Comparison of ENCODE assay signal across 16 cellular contexts in the genomic region with DNA sequence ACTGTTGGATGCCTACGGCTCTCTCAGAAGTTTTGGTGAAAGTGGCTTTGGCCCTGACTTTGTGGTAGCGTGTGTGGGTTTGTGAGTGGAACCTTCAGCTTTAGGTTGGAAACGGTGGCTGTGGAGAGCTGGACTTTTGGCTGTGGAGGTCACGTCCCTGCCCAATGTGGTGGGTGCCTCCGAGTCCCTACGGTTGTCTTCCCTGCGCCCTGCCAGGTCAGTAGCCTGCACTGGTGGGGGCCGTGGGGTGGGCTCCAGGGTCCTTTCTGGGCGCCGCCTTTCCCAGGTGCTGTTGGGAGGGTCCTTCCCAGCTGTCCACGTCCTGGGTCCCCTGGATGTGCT. TPM values are rescaled to one million over a fixed set of nuclear protein-coding genes. Genes with fewer than 3 reads are reported as not detected.
DNase-seq lines count a peak whose midpoint lies in the region; ATAC-seq and TF ChIP-seq lines count a peak whose summit lies in the region.
"Had no signal": no experiment of that assay in that cellular context is flagged by ENCODE, and none has a peak within 500 bp of the region (broad histone marks: within the 10 kb centered on the region; RNA-seq: fewer than 3 reads in every experiment).

No MANE protein-coding gene starts in this region.

- ATAC-seq in GM23338 (no peak), GM19395 (IDR thresholded peaks at IDR 0.05; ENCODE audit: unreplicated experiment) (no peak)
- ATAC-seq: left ventricle myocardium superior had no signal

- H3K27me3 ChIP-seq in BE2C (no peaks in the 10 kb centered on the region), GM23338 (ENCODE audit: insufficient read depth) (no peaks in the 10 kb centered on the region)
- H3K27me3 ChIP-seq: adrenal gland, testis had no signal

- 0 out of 3 replicates have a peak, but pooled peaks cover 4% of the 10 kb centered on the region for H3K9me3 Mint-ChIP-seq in GM23338
- H3K9me3 Mint-ChIP-seq in activated naive CD8-positive, alpha-beta T cell treated with anti-CD3 and anti-CD28 coated beads for 36 hours, result no peaks in the 10 kb centered on the region

- H3K9me3 ChIP-seq in BE2C, result no peaks in the 10 kb centered on the region
- H3K9me3 ChIP-seq: adrenal gland, psoas muscle, testis had no signal

- H3K4me3 Mint-ChIP-seq in GM23338, result no peak overlapping the region
- peak overlapping the region; percentile 85 for H3K4me3 Mint-ChIP-seq in activated naive CD8-positive, alpha-beta T cell treated with anti-CD3 and anti-CD28 coated beads for 36 hours

- peaks cover 10% of the 10 kb centered on the region for H3K36me3 ChIP-seq in BE2C
- no peaks in the 10 kb centered on the region for H3K36me3 ChIP-seq in GM23338 (ENCODE audit: insufficient read depth)
- H3K36me3 ChIP-seq: adrenal gland had no signal

- H3K27me3 Mint-ChIP-seq in GM23338 (ENCODE audit: insufficient read depth, low read depth, poor library complexity), result peaks cover 13% of the 10 kb centered on the region
- H3K27me3 Mint-ChIP-seq in activated naive CD8-positive, alpha-beta T cell treated with anti-CD3 and anti-CD28 coated beads for 36 hours, result peaks cover 4% of the 10 kb centered on the region

- H3K4me3 ChIP-seq in BE2C (ENCODE audit: low read depth, low read length) (peak overlapping the region; percentile 34), GM23338 (no peak overlapping the region)
- H3K4me3 ChIP-seq: adrenal gland, psoas muscle had no signal

- no peak for DNase-seq in BE2C
- DNase-seq in GM23338 (ENCODE audit: low spot score), result no peak
- no peak for DNase-seq in activated naive CD8-positive, alpha-beta T cell treated with anti-CD3 and anti-CD28 coated beads for 36 hours
- DNase-seq in mesenteric fat pad (ENCODE audit: low spot score), result peak; percentile 85
- DNase-seq in GM19240 (ENCODE audit: insufficient read length, low spot score), result no peak
- DNase-seq in NCI-H1436 treated with DMSO at 0.1 percent for 48 hours (lab: John Stamatoyannopoulos, UW), result no peak
- DNase-seq: DMS79, left ventricle myocardium superior, SIG-M5 had no signal

- no peaks in the 10 kb centered on the region for H4K20me1 ChIP-seq in GM23338 (replicated peaks; ENCODE audit: insufficient read depth)

- H3K4me1 Mint-ChIP-seq in GM23338, result peaks cover 2% of the 10 kb centered on the region
- H3K4me1 Mint-ChIP-seq in activated naive CD8-positive, alpha-beta T cell treated with anti-CD3 and anti-CD28 coated beads for 36 hours, result peaks cover 21% of the 10 kb centered on the region
- H3K4me1 Mint-ChIP-seq: CD14-positive monocyte had no signal

- H3K4me1 ChIP-seq in BE2C, result peaks cover 50% of the 10 kb centered on the region
- no peaks in the 10 kb centered on the region for H3K4me1 ChIP-seq in GM23338 (ENCODE audit: insufficient read depth)
- H3K4me1 ChIP-seq: psoas muscle, testis had no signal

- no peak overlapping the region for H3K27ac Mint-ChIP-seq in GM23338
- H3K27ac Mint-ChIP-seq in activated naive CD8-positive, alpha-beta T cell treated with anti-CD3 and anti-CD28 coated beads for 36 hours, result peak overlapping the region; percentile 91

- no peaks in the 10 kb centered on the region for H3K79me2 ChIP-seq in GM23338 (replicated peaks; ENCODE audit: insufficient read depth)

- H3K4me2 ChIP-seq in GM23338, result no peak overlapping the region

- TF ChIP-seq CTCF in BE2C (IDR thresholded peaks at IDR 0.05; ENCODE audit: low read depth, low read length), result no peak
- TF ChIP-seq CTCF in GM23338 (conservative IDR thresholded peaks at IDR 0.05; ENCODE audit: low read depth in 2 of 2), result no peak

- no peaks in the 10 kb centered on the region for H3K36me3 Mint-ChIP-seq in GM23338 (ENCODE audit: low read depth)
- H3K36me3 Mint-ChIP-seq in activated naive CD8-positive, alpha-beta T cell treated with anti-CD3 and anti-CD28 coated beads for 36 hours, result no peaks in the 10 kb centered on the region
- H3K36me3 Mint-ChIP-seq: CD14-positive monocyte had no signal

- H3K27ac ChIP-seq in GM23338 (ENCODE audit: low read depth), result no peak overlapping the region
- H3K27ac ChIP-seq: psoas muscle had no signal

- H3F3A ChIP-seq in GM23338 (replicated peaks; ENCODE audit: low read depth), result no peaks in the 10 kb centered on the region

- peak overlapping the region; percentile 91; the same call in 1 of the 2 replicates for H2AFZ ChIP-seq in GM23338

- H3K9me2 ChIP-seq in GM23338 (ENCODE audit: insufficient read depth), result no peaks in the 10 kb centered on the region

TF ChIP-seq in GM23338, 12 proteins besides CTCF, POLR2A, EP300 and RAD21:
- TF ChIP-seq CREB1 (CRISPR knock-in tag; IDR thresholded peaks at IDR 0.05; ENCODE audit: low read depth) (no peak), ZNF114 (CRISPR knock-in tag; IDR thresholded peaks at IDR 0.05) (no peak), ZNF331 (CRISPR knock-in tag; IDR thresholded peaks at IDR 0.05; ENCODE audit: low read depth) (no peak), EZH2phosphoT487 (IDR thresholded peaks at IDR 0.05; ENCODE audit: unreplicated experiment) (no peak), STAT1 (IDR thresholded peaks at IDR 0.05; ENCODE audit: unreplicated experiment) (no peak), POLR2AphosphoS5 (IDR thresholded peaks at IDR 0.05; ENCODE audit: low read depth) (no peak), JUNB (IDR thresholded peaks at IDR 0.05; ENCODE audit: unreplicated experiment) (no peak), EZH2 (IDR thresholded peaks at IDR 0.05; ENCODE audit: low read depth, unreplicated experiment) (no peak), NANOG (IDR thresholded peaks at IDR 0.05; ENCODE audit: borderline replicate concordance) (no peak)
- TF ChIP-seq, protein P1, sequence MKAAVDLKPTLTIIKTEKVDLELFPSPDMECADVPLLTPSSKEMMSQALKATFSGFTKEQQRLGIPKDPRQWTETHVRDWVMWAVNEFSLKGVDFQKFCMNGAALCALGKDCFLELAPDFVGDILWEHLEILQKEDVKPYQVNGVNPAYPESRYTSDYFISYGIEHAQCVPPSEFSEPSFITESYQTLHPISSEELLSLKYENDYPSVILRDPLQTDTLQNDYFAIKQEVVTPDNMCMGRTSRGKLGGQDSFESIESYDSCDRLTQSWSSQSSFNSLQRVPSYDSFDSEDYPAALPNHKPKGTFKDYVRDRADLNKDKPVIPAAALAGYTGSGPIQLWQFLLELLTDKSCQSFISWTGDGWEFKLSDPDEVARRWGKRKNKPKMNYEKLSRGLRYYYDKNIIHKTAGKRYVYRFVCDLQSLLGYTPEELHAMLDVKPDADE (IDR thresholded peaks at IDR 0.05), result no peak
- TF ChIP-seq, protein P2, sequence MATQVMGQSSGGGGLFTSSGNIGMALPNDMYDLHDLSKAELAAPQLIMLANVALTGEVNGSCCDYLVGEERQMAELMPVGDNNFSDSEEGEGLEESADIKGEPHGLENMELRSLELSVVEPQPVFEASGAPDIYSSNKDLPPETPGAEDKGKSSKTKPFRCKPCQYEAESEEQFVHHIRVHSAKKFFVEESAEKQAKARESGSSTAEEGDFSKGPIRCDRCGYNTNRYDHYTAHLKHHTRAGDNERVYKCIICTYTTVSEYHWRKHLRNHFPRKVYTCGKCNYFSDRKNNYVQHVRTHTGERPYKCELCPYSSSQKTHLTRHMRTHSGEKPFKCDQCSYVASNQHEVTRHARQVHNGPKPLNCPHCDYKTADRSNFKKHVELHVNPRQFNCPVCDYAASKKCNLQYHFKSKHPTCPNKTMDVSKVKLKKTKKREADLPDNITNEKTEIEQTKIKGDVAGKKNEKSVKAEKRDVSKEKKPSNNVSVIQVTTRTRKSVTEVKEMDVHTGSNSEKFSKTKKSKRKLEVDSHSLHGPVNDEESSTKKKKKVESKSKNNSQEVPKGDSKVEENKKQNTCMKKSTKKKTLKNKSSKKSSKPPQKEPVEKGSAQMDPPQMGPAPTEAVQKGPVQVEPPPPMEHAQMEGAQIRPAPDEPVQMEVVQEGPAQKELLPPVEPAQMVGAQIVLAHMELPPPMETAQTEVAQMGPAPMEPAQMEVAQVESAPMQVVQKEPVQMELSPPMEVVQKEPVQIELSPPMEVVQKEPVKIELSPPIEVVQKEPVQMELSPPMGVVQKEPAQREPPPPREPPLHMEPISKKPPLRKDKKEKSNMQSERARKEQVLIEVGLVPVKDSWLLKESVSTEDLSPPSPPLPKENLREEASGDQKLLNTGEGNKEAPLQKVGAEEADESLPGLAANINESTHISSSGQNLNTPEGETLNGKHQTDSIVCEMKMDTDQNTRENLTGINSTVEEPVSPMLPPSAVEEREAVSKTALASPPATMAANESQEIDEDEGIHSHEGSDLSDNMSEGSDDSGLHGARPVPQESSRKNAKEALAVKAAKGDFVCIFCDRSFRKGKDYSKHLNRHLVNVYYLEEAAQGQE (IDR thresholded peaks at IDR 0.05; ENCODE audit: unreplicated experiment), result no peak

RNA-seq across cellular contexts. Expression of gene COLEC11, which starts 11.1 kb away (rescaled TPM):
- 278 TPM for polyA plus RNA-seq in BE2C (2012; ENCODE audit: insufficient read depth, insufficient read length, low read depth)
- 0.43 and 1.3 TPM in 2 replicates for total RNA-seq in GM23338 (2014; rRNA removed; shearing (Covaris generic))
- 1.5 and 1.8 TPM in 2 replicates for polyA plus RNA-seq in GM23338 (2016; fragmentation: Nextera tagmentation; extraction: Ambion mirVana)
- total RNA-seq in activated naive CD8-positive, alpha-beta T cell treated with anti-CD3 and anti-CD28 coated beads for 36 hours, result under 1 TPM; 0.52 to 0.86 TPM
- 5.5 TPM for total RNA-seq in mesenteric fat pad
- total RNA-seq: myocyte had no signal
- polyA plus RNA-seq: CD14-positive monocyte had no signal

RNA-seq across cellular contexts. Expression of gene RPS7, which starts 30.9 kb away (rescaled TPM):
- 1,421 TPM for polyA plus RNA-seq in BE2C (2012; ENCODE audit: insufficient read depth, insufficient read length, low read depth)
- 2,575 and 2,742 TPM in 2 replicates for total RNA-seq in GM23338 (2014; rRNA removed; shearing (Covaris generic))
- polyA plus RNA-seq in GM23338 (2016; fragmentation: Nextera tagmentation; extraction: Ambion mirVana), result 2,161 and 2,244 TPM in 2 replicates
- 1,000 to 10,000 TPM; 1,614 to 1,631 TPM for total RNA-seq in activated naive CD8-positive, alpha-beta T cell treated with anti-CD3 and anti-CD28 coated beads for 36 hours
- 1,225 TPM for total RNA-seq in mesenteric fat pad

RNA-seq across cellular contexts. Expression of gene RNASEH1, which starts 47.9 kb away (rescaled TPM):
- polyA plus RNA-seq in BE2C (2012; ENCODE audit: insufficient read depth, insufficient read length, low read depth), result 43.9 TPM
- total RNA-seq in GM23338 (2014; rRNA removed; shearing (Covaris generic)), result 33.2 and 42.0 TPM in 2 replicates
- polyA plus RNA-seq in GM23338 (2016; fragmentation: Nextera tagmentation; extraction: Ambion mirVana), result 35.5 and 40.7 TPM in 2 replicates
- 10 to 100 TPM; 39.4 to 39.8 TPM for total RNA-seq in activated naive CD8-positive, alpha-beta T cell treated with anti-CD3 and anti-CD28 coated beads for 36 hours
- total RNA-seq in mesenteric fat pad, result 27.1 TPM

RNA-seq across cellular contexts. Expression of gene ALLC, which starts 52.0 kb away (rescaled TPM):
- polyA plus RNA-seq in BE2C (2012; ENCODE audit: insufficient read depth, insufficient read length, low read depth), result not detected
- not detected in 2 replicates for total RNA-seq in GM23338 (2014; rRNA removed; shearing (Covaris generic))
- not detected in 2 replicates for polyA plus RNA-seq in GM23338 (2016; fragmentation: Nextera tagmentation; extraction: Ambion mirVana)
- total RNA-seq in activated naive CD8-positive, alpha-beta T cell treated with anti-CD3 and anti-CD28 coated beads for 36 hours, result not detected
- not detected for total RNA-seq in mesenteric fat pad
- total RNA-seq: activated CD8-positive, alpha-beta memory T cell treated with anti-CD3 and anti-CD28 coated beads for 36 hours; left ventricle myocardium superior; myocyte; psoas muscle had no signal
- polyA plus RNA-seq: CD14-positive monocyte, psoas muscle had no signal
